ENCODE assay signal across 9 cellular contexts in the genomic region with DNA sequence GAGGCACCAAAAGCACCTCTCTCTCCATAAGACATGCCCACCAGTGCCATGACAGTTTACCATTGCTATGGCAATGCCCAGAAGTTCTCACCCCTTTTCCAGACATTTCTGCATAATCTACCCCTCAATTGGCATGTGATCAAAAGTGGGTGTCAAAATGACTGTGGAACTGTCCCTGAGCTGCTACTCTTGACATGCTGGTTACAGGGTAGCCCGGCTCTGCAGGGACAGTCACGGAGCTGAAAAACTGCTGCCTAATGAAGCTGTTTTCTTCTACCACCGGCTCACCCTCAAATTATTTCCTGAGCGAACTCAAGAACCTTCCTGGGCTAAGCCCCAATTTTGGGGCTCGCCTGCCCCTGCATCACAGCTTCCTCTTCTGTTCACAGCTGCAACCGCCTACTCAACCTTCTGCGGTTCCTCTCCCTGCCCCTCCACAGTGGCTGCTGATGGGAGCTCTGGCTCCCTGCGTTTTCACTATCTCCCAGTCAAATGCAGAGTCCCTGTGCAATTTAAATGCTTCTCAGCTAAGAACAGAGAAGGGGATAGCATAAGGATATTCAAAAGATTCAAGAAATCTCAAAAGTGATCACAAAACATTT.
DNase-seq lines count a peak whose midpoint lies in the region; ATAC-seq and TF ChIP-seq lines count a peak whose summit lies in the region.
"Had no signal": no experiment of that assay in that cellular context is flagged by ENCODE, and none has a peak within 500 bp of the region (broad histone marks: within the 10 kb centered on the region; RNA-seq: fewer than 3 reads in every experiment).

No MANE protein-coding gene starts in this region.

- H3K36me3 Mint-ChIP-seq in stimulated activated naive CD8-positive, alpha-beta T cell treated with anti-CD3 and anti-CD28 coated beads, Interleukin-15, Interleukin-2, amounts not matched to agents 100 ng/mL and 50 ng/mL, for 24 hours (ENCODE audit: low read depth): no peaks in the 10 kb centered on the region
- H3K36me3 Mint-ChIP-seq in HFFc6 (ENCODE audit: low read depth): no peaks in the 10 kb centered on the region

- peak overlapping the region; percentile 8 for H3K27ac Mint-ChIP-seq in stimulated activated naive CD8-positive, alpha-beta T cell treated with anti-CD3 and anti-CD28 coated beads, Interleukin-15, Interleukin-2, amounts not matched to agents 100 ng/mL and 50 ng/mL, for 24 hours
- no peak overlapping the region for H3K27ac Mint-ChIP-seq in HFFc6

- H3K9me3 Mint-ChIP-seq in stimulated activated naive CD8-positive, alpha-beta T cell treated with anti-CD3 and anti-CD28 coated beads, Interleukin-15, Interleukin-2, amounts not matched to agents 100 ng/mL and 50 ng/mL, for 24 hours: no peaks in the 10 kb centered on the region
- no peaks in the 10 kb centered on the region for H3K9me3 Mint-ChIP-seq in HFFc6

- DNase-seq in activated CD4-positive, CD25-positive, alpha-beta regulatory T cell treated with anti-CD3 and anti-CD28 coated beads, Interleukin-2, amount 50 U/mL, for 72 hours: no peak
- DNase-seq in activated CD4-positive, alpha-beta T cell treated with anti-CD3 and anti-CD28 coated beads, Interleukin-2, amount 50 U/mL, for 4 hours: peak; percentile 25 to 32
- peak; percentile 20 for DNase-seq in inferior parietal cortex (ENCODE audit: extremely low spot score)
- no peak for DNase-seq in HFFc6
- no peak for DNase-seq in hepatic stellate cell (ENCODE audit: low spot score)
- DNase-seq: mammary epithelial cell had no signal

- peak; percentile 68 to 73 for ATAC-seq in activated CD4-positive, CD25-positive, alpha-beta regulatory T cell treated with anti-CD3 and anti-CD28 coated beads, Interleukin-2, amount 50 U/mL, for 24 hours
- no peak for ATAC-seq in HG02970 (IDR thresholded peaks at IDR 0.05; ENCODE audit: low FRiP score, unreplicated experiment)

- H3K27me3 Mint-ChIP-seq in stimulated activated naive CD8-positive, alpha-beta T cell treated with anti-CD3 and anti-CD28 coated beads, Interleukin-15, Interleukin-2, amounts not matched to agents 100 ng/mL and 50 ng/mL, for 24 hours: no peaks in the 10 kb centered on the region
- H3K27me3 Mint-ChIP-seq in HFFc6 (ENCODE audit: insufficient read depth): peaks cover 58% of the 10 kb centered on the region

- H3K4me3 Mint-ChIP-seq in stimulated activated naive CD8-positive, alpha-beta T cell treated with anti-CD3 and anti-CD28 coated beads, Interleukin-15, Interleukin-2, amounts not matched to agents 100 ng/mL and 50 ng/mL, for 24 hours: peak overlapping the region; percentile 30
- no peak overlapping the region for H3K4me3 Mint-ChIP-seq in HFFc6

- peaks cover 27% of the 10 kb centered on the region for H3K4me1 Mint-ChIP-seq in stimulated activated naive CD8-positive, alpha-beta T cell treated with anti-CD3 and anti-CD28 coated beads, Interleukin-15, Interleukin-2, amounts not matched to agents 100 ng/mL and 50 ng/mL, for 24 hours (ENCODE audit: low read depth)
- H3K4me1 Mint-ChIP-seq in HFFc6 (ENCODE audit: low read depth): no peaks in the 10 kb centered on the region

- no peak for TF ChIP-seq CTCF in HFFc6 (IDR thresholded peaks at IDR 0.05)

Comparison
In these comparisons a context has a peak if more than half of its experiments do, and no peak if none do; other contexts are left out.
1. DNase-seq: peak in activated CD4-positive, alpha-beta T cell treated with anti-CD3 and anti-CD28 coated beads, Interleukin-2, amount 50 U/mL, for 4 hours (2 of 2) and inferior parietal cortex (single experiment); none in activated CD4-positive, CD25-positive, alpha-beta regulatory T cell treated with anti-CD3 and anti-CD28 coated beads, Interleukin-2, amount 50 U/mL, for 72 hours (single experiment), HFFc6 (single experiment) and hepatic stellate cell (single experiment).